ENCODE assay signal across 14 cellular contexts in genomic region chr2:195664528-195664927, GRCh38. TPM values are rescaled to one million over a fixed set of nuclear protein-coding genes. Genes with fewer than 3 reads are reported as not detected.
DNase-seq lines count a peak whose midpoint lies in the region; ATAC-seq and TF ChIP-seq lines count a peak whose summit lies in the region.
"Had no signal": no experiment of that assay in that cellular context is flagged by ENCODE, and none has a peak within 500 bp of the region (broad histone marks: within the 10 kb centered on the region; RNA-seq: fewer than 3 reads in every experiment).

No MANE protein-coding gene starts in this region.

- H3K9me3 Mint-ChIP-seq in activated CD8-positive, alpha-beta T cell treated with anti-CD3 and anti-CD28 coated beads for 36 hours: no peaks in the 10 kb centered on the region
- H3K9me3 Mint-ChIP-seq in activated CD8-positive, alpha-beta T cell treated with anti-CD3 and anti-CD28 coated beads, Interleukin-2, amount 10 ng/mL, durations not matched to agents 7 days and 5 days (ENCODE audit: insufficient read depth): no peaks in the 10 kb centered on the region
- no peaks in the 10 kb centered on the region for H3K9me3 Mint-ChIP-seq in IgD-negative memory B cell
- H3K9me3 Mint-ChIP-seq: T-helper 1 cell treated with Interleukin-12 subunit alpha and Interleukin-12 subunit beta and Interleukin-4 antibody, amounts not matched to agents 30 μg/mL and 1 μg/mL, for 36 hours had no signal

- TF ChIP-seq CTCF in activated CD8-positive, alpha-beta T cell treated with anti-CD3 and anti-CD28 coated beads for 36 hours (IDR thresholded peaks at IDR 0.05): peak; percentile 22
- TF ChIP-seq CTCF in cardiac fibroblast (IDR thresholded peaks at IDR 0.05; ENCODE audit: low read depth, low read length) (peak; percentile 17), osteoblast (IDR thresholded peaks at IDR 0.05; ENCODE audit: extremely low read depth, low read depth, low read length) (peak; percentile 41)

- H3K79me2 ChIP-seq in osteoblast (ENCODE audit: insufficient read depth, low read length): peaks cover 49% of the 10 kb centered on the region

- H3K4me3 ChIP-seq in cardiac fibroblast (replicated peaks in 1 of 2; ENCODE audit: low read depth in 2 of 2, low read length in 2 of 2): no peak overlapping the region
- H3K4me3 ChIP-seq in osteoblast (ENCODE audit: insufficient read depth, low read length): no peak overlapping the region
- H3K4me3 ChIP-seq: gastroesophageal sphincter had no signal

- CTCF ChIA-PET in activated CD8-positive, alpha-beta T cell treated with anti-CD3 and anti-CD28 coated beads for 36 hours (lab: Charles Lee): interaction anchor here (0.7 to 4.6 kb wide), 11 partner anchors 8 to 403 kb away, joined by 3 to 39 read pairs (median 3); partner anchors contain the start of genes DNAH7 and SLC39A10
- CTCF ChIA-PET in activated CD8-positive, alpha-beta T cell treated with anti-CD3 and anti-CD28 coated beads, Interleukin-2, amount 10 ng/mL, durations not matched to agents 7 days and 5 days (lab: Charles Lee): interaction anchor here (1.4 to 2.2 kb wide), 3 partner anchors 88 to 403 kb away, joined by 4 to 19 read pairs (median 7); partner anchors contain the start of gene DNAH7

- H3K4me1 Mint-ChIP-seq in activated CD8-positive, alpha-beta T cell treated with anti-CD3 and anti-CD28 coated beads for 36 hours (ENCODE audit: low read depth): peaks cover 56% of the 10 kb centered on the region
- H3K4me1 Mint-ChIP-seq in activated CD8-positive, alpha-beta T cell treated with anti-CD3 and anti-CD28 coated beads, Interleukin-2, amount 10 ng/mL, durations not matched to agents 7 days and 5 days (ENCODE audit: low read depth): peaks cover 21% of the 10 kb centered on the region
- peaks cover 34 to 41% (median 39%) of the 10 kb centered on the region in 3 donors for H3K4me1 Mint-ChIP-seq in IgD-negative memory B cell

- H3K4me3 Mint-ChIP-seq in activated CD8-positive, alpha-beta T cell treated with anti-CD3 and anti-CD28 coated beads for 36 hours: no peak overlapping the region
- H3K4me3 Mint-ChIP-seq in activated CD8-positive, alpha-beta T cell treated with anti-CD3 and anti-CD28 coated beads, Interleukin-2, amount 10 ng/mL, durations not matched to agents 7 days and 5 days: no peak overlapping the region
- peak overlapping the region in 1 of 4 donors; percentile 44 for H3K4me3 Mint-ChIP-seq in IgD-negative memory B cell
- H3K4me3 Mint-ChIP-seq: T-helper 1 cell treated with Interleukin-12 subunit alpha and Interleukin-12 subunit beta and Interleukin-4 antibody, amounts not matched to agents 30 μg/mL and 1 μg/mL, for 36 hours had no signal

- peaks cover 8% of the 10 kb centered on the region for H3K4me1 ChIP-seq in osteoblast (ENCODE audit: insufficient read depth, low read length)

- H3K4me2 ChIP-seq in osteoblast (ENCODE audit: insufficient read depth, low read length): no peak overlapping the region

- H3K27me3 ChIP-seq in osteoblast (ENCODE audit: insufficient read depth, low read length): no peaks in the 10 kb centered on the region
- H3K27me3 ChIP-seq: gastroesophageal sphincter had no signal

- H4K20me1 ChIP-seq in osteoblast (ENCODE audit: insufficient read depth, low read length): peaks cover 7% of the 10 kb centered on the region

- no peak for ATAC-seq in activated CD8-positive, alpha-beta T cell treated with anti-CD3 and anti-CD28 coated beads for 36 hours
- ATAC-seq in activated CD8-positive, alpha-beta T cell treated with anti-CD3 and anti-CD28 coated beads, Interleukin-2, amount 10 ng/mL, durations not matched to agents 7 days and 5 days: no peak
- ATAC-seq in sciatic nerve (no peak), HG03025 (IDR thresholded peaks at IDR 0.05; ENCODE audit: low FRiP score, unreplicated experiment) (no peak), HG02678 (IDR thresholded peaks at IDR 0.05; ENCODE audit: unreplicated experiment) (no peak)
- ATAC-seq: gastroesophageal sphincter, left ventricle myocardium superior had no signal

- H3K36me3 Mint-ChIP-seq in activated CD8-positive, alpha-beta T cell treated with anti-CD3 and anti-CD28 coated beads for 36 hours (ENCODE audit: low read depth): peaks cover 6% of the 10 kb centered on the region
- peaks cover 26% of the 10 kb centered on the region for H3K36me3 Mint-ChIP-seq in activated CD8-positive, alpha-beta T cell treated with anti-CD3 and anti-CD28 coated beads, Interleukin-2, amount 10 ng/mL, durations not matched to agents 7 days and 5 days (ENCODE audit: low read depth)
- no peaks in the 10 kb centered on the region for H3K36me3 Mint-ChIP-seq in IgD-negative memory B cell

- no peak overlapping the region for H3K27ac ChIP-seq in osteoblast (ENCODE audit: low read depth, low read length)
- H3K27ac ChIP-seq: gastroesophageal sphincter had no signal

- no peak for DNase-seq in activated CD8-positive, alpha-beta T cell treated with anti-CD3 and anti-CD28 coated beads for 36 hours
- no peak for DNase-seq in activated CD8-positive, alpha-beta T cell treated with anti-CD3 and anti-CD28 coated beads, Interleukin-2, amount 10 ng/mL, durations not matched to agents 7 days and 5 days
- peak; percentile 26 to 43 for DNase-seq in cardiac fibroblast (ENCODE audit: low read depth in 2 of 2)
- DNase-seq in osteoblast (ENCODE audit: insufficient read length, low spot score, missing footprints): no peak
- DNase-seq in sciatic nerve (ENCODE audit: low spot score): no peak
- DNase-seq: left ventricle myocardium superior; MM.1S; NCI-H82; stimulated activated CD4-positive, alpha-beta T cell treated with anti-CD3 and anti-CD28 coated beads, Interleukin-4, amount 100 ng/mL, for 1 hour had no signal

- H3K36me3 ChIP-seq in osteoblast (ENCODE audit: insufficient read depth, low read length): no peaks in the 10 kb centered on the region
- H3K36me3 ChIP-seq: gastroesophageal sphincter had no signal

- H3K27me3 Mint-ChIP-seq in activated CD8-positive, alpha-beta T cell treated with anti-CD3 and anti-CD28 coated beads for 36 hours: no peaks in the 10 kb centered on the region
- H3K27me3 Mint-ChIP-seq in activated CD8-positive, alpha-beta T cell treated with anti-CD3 and anti-CD28 coated beads, Interleukin-2, amount 10 ng/mL, durations not matched to agents 7 days and 5 days (ENCODE audit: low read depth): no peaks in the 10 kb centered on the region
- H3K27me3 Mint-ChIP-seq in IgD-negative memory B cell: no peaks in the 10 kb centered on the region

- intact Hi-C loops in activated CD8-positive, alpha-beta T cell treated with anti-CD3 and anti-CD28 coated beads for 36 hours (cut with micrococcal nuclease): loop anchor here (10.0 kb wide), 1 partner anchor 350 kb away; no protein-coding TSS in a partner anchor
- intact Hi-C loops in sciatic nerve (cut with DNase I): no loop called here

- H2AFZ ChIP-seq in osteoblast (ENCODE audit: low read length): no peak overlapping the region

- H3K27ac Mint-ChIP-seq in activated CD8-positive, alpha-beta T cell treated with anti-CD3 and anti-CD28 coated beads for 36 hours: no peak overlapping the region
- no peak overlapping the region for H3K27ac Mint-ChIP-seq in activated CD8-positive, alpha-beta T cell treated with anti-CD3 and anti-CD28 coated beads, Interleukin-2, amount 10 ng/mL, durations not matched to agents 7 days and 5 days
- peak overlapping the region; percentile 29 to 67 (median 59) for H3K27ac Mint-ChIP-seq in IgD-negative memory B cell
- H3K27ac Mint-ChIP-seq: T-helper 1 cell treated with Interleukin-12 subunit alpha and Interleukin-12 subunit beta and Interleukin-4 antibody, amounts not matched to agents 30 μg/mL and 1 μg/mL, for 36 hours had no signal

- POLR2A ChIA-PET in activated CD8-positive, alpha-beta T cell treated with anti-CD3 and anti-CD28 coated beads for 36 hours (lab: Charles Lee): no interaction called here
- POLR2A ChIA-PET in activated CD8-positive, alpha-beta T cell treated with anti-CD3 and anti-CD28 coated beads, Interleukin-2, amount 10 ng/mL, durations not matched to agents 7 days and 5 days (lab: Charles Lee): no interaction called here

- H3K9me3 ChIP-seq in osteoblast (ENCODE audit: low read depth, low read length): no peaks in the 10 kb centered on the region
- H3K9me3 ChIP-seq: gastroesophageal sphincter had no signal

RNA-seq across cellular contexts. Expression of gene SLC39A10, which starts 7.5 kb away (rescaled TPM):
- 10 to 100 TPM; 25.6 to 25.8 TPM for total RNA-seq in activated CD8-positive, alpha-beta T cell treated with anti-CD3 and anti-CD28 coated beads for 36 hours
- total RNA-seq in activated CD8-positive, alpha-beta T cell treated with anti-CD3 and anti-CD28 coated beads, Interleukin-2, amount 10 ng/mL, durations not matched to agents 7 days and 5 days: 10 to 100 TPM; 49.0 to 50.9 TPM
- 11.2 TPM for polyA plus RNA-seq in IgD-negative memory B cell
- total RNA-seq in osteoblast (31.8 and 38.0 TPM in 2 replicates), sciatic nerve (40.7 TPM)

Comparison
In these comparisons a context has a peak if more than half of its experiments do, and no peak if none do; other contexts are left out.
1. DNase-seq: peak in cardiac fibroblast (2 of 2); none in activated CD8-positive, alpha-beta T cell treated with anti-CD3 and anti-CD28 coated beads for 36 hours (single experiment), activated CD8-positive, alpha-beta T cell treated with anti-CD3 and anti-CD28 coated beads, Interleukin-2, amount 10 ng/mL, durations not matched to agents 7 days and 5 days (single experiment), osteoblast (single experiment) and sciatic nerve (single experiment).
2. H3K27ac Mint-ChIP-seq: peak in IgD-negative memory B cell (3 of 3); none in activated CD8-positive, alpha-beta T cell treated with anti-CD3 and anti-CD28 coated beads for 36 hours (single experiment) and activated CD8-positive, alpha-beta T cell treated with anti-CD3 and anti-CD28 coated beads, Interleukin-2, amount 10 ng/mL, durations not matched to agents 7 days and 5 days (single experiment).
3. Peak in every context shown above with its lines, with median percentiles within 50 percentile points of each other: CTCF ChIP-seq.